26 cellular contexts compared by ENCODE assay signal in the genomic region with DNA sequence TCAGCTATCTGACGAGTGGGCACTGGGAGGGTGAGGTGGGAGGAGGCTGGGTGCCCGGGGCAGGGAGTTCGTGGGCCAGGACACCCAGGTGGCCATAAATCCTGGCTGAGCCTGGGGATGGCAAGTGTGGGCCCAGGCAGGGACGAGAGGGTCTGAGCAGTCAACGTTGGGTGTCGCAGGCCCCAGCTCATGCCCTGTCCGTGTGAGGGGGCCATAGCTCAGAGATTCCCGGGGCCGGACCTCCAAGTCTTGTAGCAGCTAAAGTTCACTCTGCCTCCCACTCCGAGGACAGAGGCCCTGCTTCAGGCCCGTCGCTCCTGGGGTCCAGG. TPM values are rescaled to one million over a fixed set of nuclear protein-coding genes. Genes with fewer than 3 reads are reported as not detected.
DNase-seq lines count a peak whose midpoint lies in the region; ATAC-seq, FAIRE-seq and TF ChIP-seq lines count a peak whose summit lies in the region.
"Had no signal": no experiment of that assay in that cellular context is flagged by ENCODE, and none has a peak within 500 bp of the region (broad histone marks: within the 10 kb centered on the region; RNA-seq: fewer than 3 reads in every experiment).

No MANE protein-coding gene starts in this region.

- H3K9me3 ChIP-seq in K562 (replicated peaks; ENCODE audit: control insufficient read depth, insufficient read depth, low read depth, low read length): no peaks in the 10 kb centered on the region
- H3K9me3 ChIP-seq: A549, BE2C, Caco-2, HAP-1 had no signal

- H4K20me1 ChIP-seq in K562 (replicated peaks; ENCODE audit: control insufficient read depth, insufficient read depth, low read length): peaks cover 27% of the 10 kb centered on the region

- no peak for TF ChIP-seq CTCF in C4-2B (conservative IDR thresholded peaks at IDR 0.05)
- TF ChIP-seq CTCF in RWPE1 (conservative IDR thresholded peaks at IDR 0.05; ENCODE audit: low read depth): no peak
- no peak for TF ChIP-seq CTCF in K562 (IDR thresholded peaks at IDR 0.05 in 2 of 3, conservative IDR thresholded peaks at IDR 0.05 in 1 of 3; ENCODE audit: insufficient read depth in 2 of 3, low read depth in 1 of 3, low read length in 3 of 3)

- no peak for TF ChIP-seq POLR2A in K562 (conservative IDR thresholded peaks at IDR 0.05)

- intact Hi-C loops in K562 (cut with micrococcal nuclease) (no loop called here), posterior cingulate gyrus (cut with DNase I) (no loop called here)

- peaks cover 94% of the 10 kb centered on the region; the same call in 2 of the 3 replicates for H3K36me3 ChIP-seq in K562 (ENCODE audit: control insufficient read depth, insufficient read depth, low read length)
- H3K36me3 ChIP-seq: BE2C had no signal

- no TSS peak for BruUV-seq in K562 (replicated peaks; lab: Mats Ljungman, UMichigan)

- POLR2A ChIA-PET in RWPE1 (lab: Yijun Ruan, JAX; ENCODE audit: low non-redundant PET) (no interaction called here), K562 (lab: Yijun Ruan, JAX) (no interaction called here)

- H3K4me2 ChIP-seq in K562 (ENCODE audit: insufficient read depth, low read length): no peak overlapping the region
- H3K4me2 ChIP-seq: A549, GM23338 had no signal

- ATAC-seq in K562 (no peak), GM18867 (IDR thresholded peaks at IDR 0.05; ENCODE audit: unreplicated experiment) (no peak)
- ATAC-seq: A549; CD8-positive, alpha-beta T cell; GM23338 had no signal

- peak overlapping the region in 1 of 2 experiments; percentile 41; a peak in 1 of 4 replicates for H3K9ac ChIP-seq in K562 (ENCODE audit: insufficient read depth in 1 of 2, low read depth in 2 of 2, low read length in 2 of 2)

- no peak overlapping the region for H2AFZ ChIP-seq in K562 (ENCODE audit: low read depth, low read length)
- H2AFZ ChIP-seq: GM23338 had no signal

- H3K79me2 ChIP-seq in K562 (ENCODE audit: control insufficient read depth, insufficient read depth, low read length): peaks cover 24% of the 10 kb centered on the region

- peak overlapping the region; percentile 74; the same call in 1 of the 2 replicates for H3K27ac ChIP-seq in C4-2B
- peak overlapping the region; percentile 57 for H3K27ac ChIP-seq in RWPE1
- H3K27ac ChIP-seq in K562 (ENCODE audit: extremely low read depth, low read depth, low read length): no peak overlapping the region
- H3K27ac ChIP-seq: A549 had no signal

- no peaks in the 10 kb centered on the region for H3K27me3 ChIP-seq in K562 (ENCODE audit: control insufficient read depth in 2 of 2, insufficient read depth in 2 of 2, low read length in 2 of 2)

- TF ChIP-seq RAD21 in K562 (CRISPR knock-in tag; conservative IDR thresholded peaks at IDR 0.05 in 1 of 2, IDR thresholded peaks at IDR 0.05 in 1 of 2): no peak

- no peak for DNase-seq in RWPE1 (ENCODE audit: low spot score)
- no peak for DNase-seq in K562 (ENCODE audit: extremely low read depth in 1 of 4, low spot score in 3 of 4)
- no peak for DNase-seq in posterior cingulate gyrus
- no peak for DNase-seq in SHP77 treated with DMSO at 0.1 percent for 48 hours (lab: John Stamatoyannopoulos, UW)
- no peak for DNase-seq in DMS114 treated with DMSO at 0.1 percent for 48 hours (lab: John Stamatoyannopoulos, UW; ENCODE audit: unreplicated experiment)
- DNase-seq: 8988T; ACHN; AML-193; BE2C; C1 segment of cervical spinal cord; Caco-2; CD4-positive, CD25-positive, alpha-beta regulatory T cell; CD8-positive, alpha-beta T cell; DMS 273 treated with DMSO at 0.1 percent for 48 hours; DMS53; DMS79 treated with DMSO at 0.1 percent for 48 hours; GF-D8 had no signal

- peaks cover 5% of the 10 kb centered on the region for H3K9me1 ChIP-seq in K562 (ENCODE audit: control insufficient read depth, insufficient read depth, low read length)

- CTCF ChIA-PET in RWPE1 (lab: Yijun Ruan, JAX) (interaction anchor here (6.4 kb wide), 1 partner anchor 45 kb away, joined by 55 read pairs; a partner anchor contains a TSS), K562 (lab: Yijun Ruan, JAX; ENCODE audit: low intra/inter-chr PET ratio) (interaction anchor here (4.6 kb wide), 1 partner anchor 44 kb away, joined by 32 read pairs; a partner anchor contains a TSS)

- TF ChIP-seq EP300 in K562 (IDR thresholded peaks at IDR 0.05; ENCODE audit: low read length): no peak

- FAIRE-seq in K562 (lab: Jason Lieb, UNC): no peak
- FAIRE-seq: A549, GM12892, GM19239, H54 had no signal

- in situ Hi-C loops in K562 (cut with MboI): no loop called here

- peaks cover 0 to 94% of the 10 kb centered on the region in 2 experiments; a peak in 3 of 5 replicates for H3K4me1 ChIP-seq in K562 (replicated peaks in 1 of 2; ENCODE audit: control insufficient read depth in 2 of 2, insufficient read depth in 2 of 2, low read length in 2 of 2)
- H3K4me1 ChIP-seq: HAP-1 had no signal

- WGBS in K562 (ENCODE audit: insufficient coverage, low coverage, missing lambda C conversion rate): 82% methylated on average over 12 of the region's 12 CpGs

- H3K4me3 ChIP-seq in K562: no peak overlapping the region
- H3K4me3 ChIP-seq: A549, GM23338, HAP-1 had no signal

RNA-seq across cellular contexts. Expression of a gene that starts 34.4 kb away (rescaled TPM):
- total RNA-seq in K562 (2011; cell fraction: chromatin; rRNA removed; ENCODE audit: low replicate concordance): 45.3 and 159 TPM in 2 replicates
- total RNA-seq in K562 (2011; cell fraction: nucleolus; rRNA removed): 114 and 148 TPM in 2 replicates
- 48.7 and 66.7 TPM in 2 replicates for total RNA-seq in K562 (2011; cell fraction: nucleoplasm; rRNA removed)
- total RNA-seq in K562 (2014; rRNA removed) (55.4 and 68.9 TPM in 2 replicates), K562 (2014; rRNA removed; fragmentation: Illumina TruSeq; extraction: Trizol) (7.2 and 11.9 TPM in 2 replicates), K562 (2015; rRNA removed; fragmentation: Illumina TruSeq; extraction: Trizol) (41.1 and 49.2 TPM in 2 replicates), K562 (2021) (105 and 106 TPM in 2 replicates)
- polyA plus RNA-seq in K562 (2011; rRNA removed) (23.2 and 30.1 TPM in 2 replicates), K562 (2014; fragmentation: Illumina TruSeq; extraction: Trizol) (17.7 and 46.9 TPM in 2 replicates), K562 (2014; fragmentation: Nextera tagmentation; extraction: Ambion mirVana) (1 to 10 TPM; 1.3 to 3.0 TPM), K562 (2014; rRNA removed) (63.4 and 76.6 TPM in 2 replicates)
- polyA plus RNA-seq in K562 (2011; cell fraction: cytosol; rRNA removed): 40.2 and 96.8 TPM in 2 replicates
- 102 and 136 TPM in 2 replicates for polyA plus RNA-seq in K562 (2011; cell fraction: nucleus; rRNA removed)
- 34.1 and 51.7 TPM in 2 replicates for polyA plus RNA-seq in K562 (2012)
- 9.4 and 14.4 TPM in 2 replicates for polyA minus RNA-seq in K562 (2011; rRNA and poly(A)+ RNA removed)
- 48.0 and 51.1 TPM in 2 replicates for polyA minus RNA-seq in K562 (2011; cell fraction: cytosol; rRNA and poly(A)+ RNA removed)
- 40.7 and 44.1 TPM in 2 replicates for polyA minus RNA-seq in K562 (2011; cell fraction: nucleus; rRNA and poly(A)+ RNA removed)

RNA-seq across cellular contexts. Expression of a gene that starts 34.5 kb away (rescaled TPM):
- total RNA-seq in K562 (2011; cell fraction: chromatin; rRNA removed; ENCODE audit: low replicate concordance): 58.8 and 182 TPM in 2 replicates
- total RNA-seq in K562 (2011; cell fraction: nucleolus; rRNA removed): 89.5 and 92.7 TPM in 2 replicates
- 60.1 and 64.4 TPM in 2 replicates for total RNA-seq in K562 (2011; cell fraction: nucleoplasm; rRNA removed)
- 46.9 and 61.6 TPM in 2 replicates for total RNA-seq in K562 (2014; rRNA removed)
- total RNA-seq in K562 (2014; rRNA removed; fragmentation: Illumina TruSeq; extraction: Trizol): 6.1 and 7.3 TPM in 2 replicates
- 19.5 and 22.3 TPM in 2 replicates for total RNA-seq in K562 (2015; rRNA removed; fragmentation: Illumina TruSeq; extraction: Trizol)
- 60.3 and 61.2 TPM in 2 replicates for total RNA-seq in K562 (2021)
- 26.5 and 37.4 TPM in 2 replicates for polyA plus RNA-seq in K562 (2011; rRNA removed)
- 37.8 and 90.9 TPM in 2 replicates for polyA plus RNA-seq in K562 (2011; cell fraction: cytosol; rRNA removed)
- 118 and 185 TPM in 2 replicates for polyA plus RNA-seq in K562 (2011; cell fraction: nucleus; rRNA removed)
- polyA plus RNA-seq in K562 (2012): 23.8 and 39.8 TPM in 2 replicates
- 12.7 and 27.9 TPM in 2 replicates for polyA plus RNA-seq in K562 (2014; fragmentation: Illumina TruSeq; extraction: Trizol)
- polyA plus RNA-seq in K562 (2014; fragmentation: Nextera tagmentation; extraction: Ambion mirVana): under 1 TPM; 0.56 to 0.96 TPM
- polyA plus RNA-seq in K562 (2014; rRNA removed): 59.4 and 65.6 TPM in 2 replicates
- polyA minus RNA-seq in K562 (2011; rRNA and poly(A)+ RNA removed): 7.0 and 12.0 TPM in 2 replicates
- polyA minus RNA-seq in K562 (2011; cell fraction: cytosol; rRNA and poly(A)+ RNA removed): 41.2 and 44.5 TPM in 2 replicates
- polyA minus RNA-seq in K562 (2011; cell fraction: nucleus; rRNA and poly(A)+ RNA removed): 33.4 and 39.2 TPM in 2 replicates

RNA-seq across cellular contexts. Expression of a gene that starts 44.3 kb away (rescaled TPM):
- total RNA-seq in K562 (2011; cell fraction: chromatin; rRNA removed; ENCODE audit: low replicate concordance): 759 and 2,233 TPM in 2 replicates
- 1,565 and 1,591 TPM in 2 replicates for total RNA-seq in K562 (2011; cell fraction: nucleolus; rRNA removed)
- 1,027 and 1,219 TPM in 2 replicates for total RNA-seq in K562 (2011; cell fraction: nucleoplasm; rRNA removed)
- total RNA-seq in K562 (2014; rRNA removed) (213 and 305 TPM in 2 replicates), K562 (2014; rRNA removed; fragmentation: Illumina TruSeq; extraction: Trizol) (44.5 and 45.2 TPM in 2 replicates), K562 (2015; rRNA removed; fragmentation: Illumina TruSeq; extraction: Trizol) (97.9 and 113 TPM in 2 replicates), K562 (2021) (354 and 432 TPM in 2 replicates)
- polyA plus RNA-seq in K562 (2011; rRNA removed) (131 and 170 TPM in 2 replicates), K562 (2014; fragmentation: Illumina TruSeq; extraction: Trizol) (146 and 201 TPM in 2 replicates), K562 (2014; fragmentation: Nextera tagmentation; extraction: Ambion mirVana) (1 to 10 TPM; 3.6 to 9.6 TPM), K562 (2014; rRNA removed) (319 and 383 TPM in 2 replicates)
- polyA plus RNA-seq in K562 (2011; cell fraction: cytosol; rRNA removed): 143 and 281 TPM in 2 replicates
- polyA plus RNA-seq in K562 (2011; cell fraction: nucleus; rRNA removed): 1,334 and 2,777 TPM in 2 replicates
- polyA plus RNA-seq in K562 (2012): 266 and 440 TPM in 2 replicates
- polyA minus RNA-seq in K562 (2011; rRNA and poly(A)+ RNA removed): 56.6 and 97.2 TPM in 2 replicates
- 155 and 200 TPM in 2 replicates for polyA minus RNA-seq in K562 (2011; cell fraction: cytosol; rRNA and poly(A)+ RNA removed)
- 321 and 450 TPM in 2 replicates for polyA minus RNA-seq in K562 (2011; cell fraction: nucleus; rRNA and poly(A)+ RNA removed)

RNA-seq across cellular contexts. Expression of a gene that starts 54.4 kb away (rescaled TPM):
- 0.79 and 2.9 TPM in 2 replicates for total RNA-seq in K562 (2011; cell fraction: chromatin; rRNA removed; ENCODE audit: low replicate concordance)
- 3.2 and 3.7 TPM in 2 replicates for total RNA-seq in K562 (2011; cell fraction: nucleolus; rRNA removed)
- 0.95 and 1.1 TPM in 2 replicates for total RNA-seq in K562 (2011; cell fraction: nucleoplasm; rRNA removed)
- total RNA-seq in K562 (2014; rRNA removed) (2.7 and 4.1 TPM in 2 replicates), K562 (2014; rRNA removed; fragmentation: Illumina TruSeq; extraction: Trizol) (0.15 and 0.19 TPM in 2 replicates), K562 (2015; rRNA removed; fragmentation: Illumina TruSeq; extraction: Trizol) (0.72 and 0.87 TPM in 2 replicates), K562 (2021) (2.5 and 3.1 TPM in 2 replicates)
- polyA plus RNA-seq in K562 (2011; rRNA removed) (0.88 and 3.0 TPM in 2 replicates), K562 (2014; fragmentation: Illumina TruSeq; extraction: Trizol) (0.70 and 1.9 TPM in 2 replicates), K562 (2014; fragmentation: Nextera tagmentation; extraction: Ambion mirVana) (under 1 TPM in 1 of 2 experiments, not detected in 1; 0.04 TPM), K562 (2014; rRNA removed) (1.5 and 2.1 TPM in 2 replicates)
- 3.2 and 5.5 TPM in 2 replicates for polyA plus RNA-seq in K562 (2011; cell fraction: cytosol; rRNA removed)
- polyA plus RNA-seq in K562 (2011; cell fraction: nucleus; rRNA removed): 2.9 and 3.8 TPM in 2 replicates
- polyA plus RNA-seq in K562 (2012): 0.95 and 1.2 TPM in 2 replicates
- polyA minus RNA-seq in K562 (2011; rRNA and poly(A)+ RNA removed): 0.42 and 0.87 TPM in 2 replicates
- polyA minus RNA-seq in K562 (2011; cell fraction: cytosol; rRNA and poly(A)+ RNA removed): 1.9 and 3.5 TPM in 2 replicates
- polyA minus RNA-seq in K562 (2011; cell fraction: nucleus; rRNA and poly(A)+ RNA removed): 1.5 and 2.3 TPM in 2 replicates
- total RNA-seq: Daoy had no signal
- polyA plus RNA-seq: A549 had no signal
